In the genomic region with DNA sequence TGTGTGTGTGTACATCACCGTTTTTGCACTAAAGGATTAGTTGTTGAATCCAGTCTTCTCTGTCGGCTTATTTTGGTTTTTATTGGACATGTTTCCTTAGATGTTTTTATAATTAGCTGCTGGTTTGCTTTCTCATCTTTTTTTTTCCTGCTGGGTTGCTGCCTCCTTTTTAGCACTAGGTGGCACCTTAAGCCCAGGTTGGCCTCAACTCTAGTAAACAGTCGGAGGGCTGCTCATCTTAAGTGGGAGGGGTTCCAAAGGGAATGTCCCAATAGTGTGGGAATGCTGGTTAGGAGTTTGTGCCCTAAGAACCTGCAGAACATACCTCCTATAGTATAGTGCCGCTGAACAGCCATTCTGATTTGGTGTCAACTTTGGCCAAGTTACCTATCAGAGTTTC, we compare ENCODE assay signal across 10 cellular contexts.
DNase-seq lines count a peak whose midpoint lies in the region; ATAC-seq and TF ChIP-seq lines count a peak whose summit lies in the region.
"Had no signal": no experiment of that assay in that cellular context is flagged by ENCODE, and none has a peak within 500 bp of the region (broad histone marks: within the 10 kb centered on the region; RNA-seq: fewer than 3 reads in every experiment).

No MANE protein-coding gene starts in this region.

- intact Hi-C loops in Caco-2 (cut with micrococcal nuclease; ENCODE audit: unreplicated experiment), result loop anchor here (1.0 to 2.0 kb wide), 3 partner anchors 102 to 328 kb away; no protein-coding TSS in a partner anchor

- H3K27ac ChIP-seq in KMS-11 (no peak overlapping the region), gastroesophageal sphincter (no peak overlapping the region)

- H2AFZ ChIP-seq in KMS-11 (ENCODE audit: low read depth), result peak overlapping the region; percentile 24; the same call in 1 of the 2 replicates

- TF ChIP-seq CTCF in Caco-2 (IDR thresholded peaks at IDR 0.05; ENCODE audit: insufficient read depth in 1 of 2, low read depth in 1 of 2, low read length in 1 of 2, severe bottlenecking in 1 of 2, unreplicated experiment in 1 of 2) (peak; percentile 62 to 79), KMS-11 (conservative IDR thresholded peaks at IDR 0.05; ENCODE audit: low read depth, low read length) (peak; percentile 72), kidney epithelial cell (IDR thresholded peaks at IDR 0.05; ENCODE audit: insufficient read depth, low read length, poor library complexity, severe bottlenecking) (peak; percentile 53), gastroesophageal sphincter (IDR thresholded peaks at IDR 0.05) (no peak)

- H3K36me3 Mint-ChIP-seq in Caco-2 (ENCODE audit: insufficient read depth, unreplicated experiment), result no peaks in the 10 kb centered on the region

- no peaks in the 10 kb centered on the region for H3K79me2 ChIP-seq in KMS-11 (ENCODE audit: insufficient read depth, low read depth)

- no TSS peak for BruUV-seq in Caco-2 (replicated peaks; lab: Mats Ljungman, UMichigan)

- no peak for TF ChIP-seq EP300 in gastroesophageal sphincter (IDR thresholded peaks at IDR 0.05)

- DNase-seq in Caco-2, result peak; percentile 43 to 57
- peak; percentile 15 for DNase-seq in astrocyte of the hippocampus (ENCODE audit: low read depth, low spot score)
- DNase-seq in kidney epithelial cell (ENCODE audit: low read depth), result no peak
- DNase-seq in HuH-7.5 (ENCODE audit: low spot score), result no peak
- DNase-seq in MG63, result no peak
- DNase-seq: stimulated activated naive CD4-positive, alpha-beta T cell treated with Interleukin-2 at 50 U/mL for 16 hours had no signal

- H3K27me3 Mint-ChIP-seq in Caco-2 (ENCODE audit: insufficient read depth, unreplicated experiment), result peaks cover 10% of the 10 kb centered on the region

- no peak overlapping the region for H3K4me2 ChIP-seq in KMS-11

- H4K20me1 ChIP-seq in KMS-11 (ENCODE audit: insufficient read depth), result no peaks in the 10 kb centered on the region

- POLR2A ChIA-PET in Caco-2 (lab: Charles Lee), result no interaction called here

- H3K4me3 ChIP-seq in Caco-2 (ENCODE audit: low read depth, low read length), result no peak overlapping the region
- no peak overlapping the region for H3K4me3 ChIP-seq in KMS-11 (IDR thresholded peaks at IDR 0.05; ENCODE audit: insufficient read depth, low read depth, low read length)
- no peak overlapping the region for H3K4me3 ChIP-seq in kidney epithelial cell (ENCODE audit: low read depth, low read length)
- H3K4me3 ChIP-seq in MG63, result no peak overlapping the region
- H3K4me3 ChIP-seq in gastroesophageal sphincter, result no peak overlapping the region

- CTCF ChIA-PET in Caco-2 (lab: Charles Lee), result interaction anchor here (0.9 to 1.0 kb wide), 2 partner anchors 56 to 103 kb away, joined by 3 read pairs; no protein-coding TSS in a partner anchor

- H3K9me3 ChIP-seq in Caco-2, result no peaks in the 10 kb centered on the region
- peaks cover 3% of the 10 kb centered on the region; the same call in 1 of the 2 replicates for H3K9me3 ChIP-seq in MG63
- peaks cover 0 to 21% (median 0%) of the 10 kb centered on the region in 3 donors for H3K9me3 ChIP-seq in gastroesophageal sphincter

- no peak overlapping the region for H3K9ac ChIP-seq in KMS-11

- H3K36me3 ChIP-seq in Caco-2 (ENCODE audit: control insufficient read depth, insufficient read depth, low read length) (no peaks in the 10 kb centered on the region), KMS-11 (ENCODE audit: insufficient read depth) (no peaks in the 10 kb centered on the region), kidney epithelial cell (ENCODE audit: control insufficient read depth, insufficient read depth, low read length) (no peaks in the 10 kb centered on the region), MG63 (no peaks in the 10 kb centered on the region), gastroesophageal sphincter (no peaks in the 10 kb centered on the region)

- H3K4me1 Mint-ChIP-seq in Caco-2 (ENCODE audit: low read depth, unreplicated experiment), result no peaks in the 10 kb centered on the region
- H3K4me1 Mint-ChIP-seq: mesothelial cell of epicardium had no signal

- no peak overlapping the region for H3K27ac Mint-ChIP-seq in Caco-2 (ENCODE audit: unreplicated experiment)
- H3K27ac Mint-ChIP-seq: mesothelial cell of epicardium had no signal

- 80% methylated on average over 1 of the region's 4 CpGs; no CpG with 5 or more reads in 1 of the 2 donors for WGBS in gastroesophageal sphincter (ENCODE audit: low coverage in 1 of 2), 2 donors

- H3K9me3 Mint-ChIP-seq in Caco-2 (ENCODE audit: unreplicated experiment), result no peaks in the 10 kb centered on the region

- H3K4me3 Mint-ChIP-seq in Caco-2 (ENCODE audit: unreplicated experiment), result no peak overlapping the region
- H3K4me3 Mint-ChIP-seq: mesothelial cell of epicardium had no signal

- ATAC-seq in HG03520 (IDR thresholded peaks at IDR 0.05; ENCODE audit: unreplicated experiment) (no peak), gastroesophageal sphincter (no peak)

- H3K27me3 ChIP-seq in Caco-2 (replicated peaks; ENCODE audit: control insufficient read depth, insufficient read depth, low read length), result no peaks in the 10 kb centered on the region
- H3K27me3 ChIP-seq in KMS-11 (ENCODE audit: insufficient read depth, low read depth), result no peaks in the 10 kb centered on the region
- no peaks in the 10 kb centered on the region for H3K27me3 ChIP-seq in kidney epithelial cell (ENCODE audit: control insufficient read depth, insufficient read depth, low read length)
- no peaks in the 10 kb centered on the region; the same call in 1 of the 2 replicates for H3K27me3 ChIP-seq in MG63
- H3K27me3 ChIP-seq in gastroesophageal sphincter, result no peaks in the 10 kb centered on the region

- TF ChIP-seq POLR2A in gastroesophageal sphincter (IDR thresholded peaks at IDR 0.05), result no peak

- H3K4me1 ChIP-seq in Caco-2 (no peaks in the 10 kb centered on the region), KMS-11 (ENCODE audit: low read depth, poor library complexity, severe bottlenecking) (no peaks in the 10 kb centered on the region), gastroesophageal sphincter (no peaks in the 10 kb centered on the region)

Comparison
In these comparisons a context has a peak if more than half of its experiments do, and no peak if none do; other contexts are left out.
1. DNase-seq: peak in Caco-2 (2 of 2) and astrocyte of the hippocampus (single experiment); none in kidney epithelial cell (single experiment), HuH-7.5 (single experiment) and MG63 (single experiment).
2. CTCF ChIP-seq: peak in Caco-2 (2 of 2), KMS-11 (single experiment) and kidney epithelial cell (single experiment); none in gastroesophageal sphincter (0 of 4).